In the genomic region with DNA sequence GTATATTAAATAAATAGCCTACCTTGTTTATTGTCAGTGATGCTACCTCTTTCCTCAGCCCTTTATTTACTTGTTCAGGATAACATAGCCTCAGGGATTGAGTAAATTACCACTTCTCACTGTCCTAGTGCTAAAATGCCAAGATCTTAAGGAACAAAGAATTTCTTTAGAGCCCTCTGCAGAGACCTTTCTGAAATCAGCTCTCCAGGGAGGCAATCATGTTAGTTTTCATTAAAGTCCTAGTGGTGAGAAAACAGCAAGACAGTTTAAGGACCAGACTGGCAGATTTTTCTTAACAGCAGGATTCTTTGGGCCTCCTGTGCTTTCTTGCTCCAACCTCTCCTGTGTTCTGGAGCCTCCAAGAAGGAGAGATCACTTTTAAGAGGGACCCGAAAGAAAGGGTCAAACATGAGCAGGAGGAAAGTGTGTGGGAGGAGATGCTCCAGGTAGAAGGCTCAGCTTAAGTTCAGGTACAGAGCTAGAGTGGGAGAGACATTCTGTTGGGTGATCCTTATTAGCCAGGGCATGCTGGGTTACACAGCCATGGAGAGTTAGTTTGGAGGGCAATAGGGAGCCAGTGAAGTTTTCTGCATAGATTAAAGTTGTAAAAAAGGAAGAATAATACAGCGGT, we compare ENCODE assay signal across 12 cellular contexts. TPM values are rescaled to one million over a fixed set of nuclear protein-coding genes. Genes with fewer than 3 reads are reported as not detected.
DNase-seq lines count a peak whose midpoint lies in the region; ATAC-seq and TF ChIP-seq lines count a peak whose summit lies in the region.
"Had no signal": no experiment of that assay in that cellular context is flagged by ENCODE, and none has a peak within 500 bp of the region (broad histone marks: within the 10 kb centered on the region; RNA-seq: fewer than 3 reads in every experiment).

No MANE protein-coding gene starts in this region.

- intact Hi-C loops in psoas muscle (cut with DNase I) = loop anchor here in 1 of 2 donors (5.0 to 10.0 kb wide), 2 partner anchors 45 to 222 kb away; no protein-coding TSS in a partner anchor

- peak; percentile 28 for DNase-seq in NCI-H82 (lab: John Stamatoyannopoulos, UW)
- DNase-seq in NCI-H82 treated with DMSO at 0.1 percent for 48 hours (lab: John Stamatoyannopoulos, UW; ENCODE audit: unreplicated experiment) = no peak
- peak; percentile 2 for DNase-seq in NCI-H446 treated with DMSO at 0.1 percent for 48 hours (lab: John Stamatoyannopoulos, UW)
- no peak for DNase-seq in epithelial cell of esophagus (ENCODE audit: low read depth)
- DNase-seq in psoas muscle = no peak
- DNase-seq in NOMO-1 treated with dmso at 0.1 percent for 144 hours (lab: John Stamatoyannopoulos, UW; ENCODE audit: unreplicated experiment) = no peak
- DNase-seq: activated B cell treated with CpG ODN at 0.5 μM for 24 hours, immature natural killer cell, NCI-H510A treated with DMSO at 0.1 percent for 48 hours had no signal

- no peaks in the 10 kb centered on the region for H3K9me3 ChIP-seq in psoas muscle
- H3K9me3 ChIP-seq: testis had no signal

- peaks cover 26% of the 10 kb centered on the region for H3K4me1 ChIP-seq in psoas muscle

- H3K4me3 ChIP-seq in epithelial cell of esophagus (ENCODE audit: low read length) (no peak overlapping the region), psoas muscle (peak overlapping the region; percentile 16)

- no peak for ATAC-seq in psoas muscle
- no peak for ATAC-seq in GM18909 (IDR thresholded peaks at IDR 0.05; ENCODE audit: poor library complexity, unreplicated experiment)
- ATAC-seq in GM21367 (IDR thresholded peaks at IDR 0.05; ENCODE audit: unreplicated experiment) = no peak

- no peaks in the 10 kb centered on the region for H3K27me3 ChIP-seq in psoas muscle (ENCODE audit: insufficient read depth in 3 of 3, low read length in 2 of 3)
- H3K27me3 ChIP-seq: testis had no signal

- TF ChIP-seq CTCF in epithelial cell of esophagus (IDR thresholded peaks at IDR 0.05; ENCODE audit: insufficient read depth, low read depth, low read length, missing control alignments) (peak; percentile 30), psoas muscle (IDR thresholded peaks at IDR 0.05) (no peak)

- no peaks in the 10 kb centered on the region for H3K36me3 ChIP-seq in psoas muscle (ENCODE audit: insufficient read depth in 1 of 2, low read depth in 1 of 2)

- 83 to 86% (median 85%) methylated on average over 2 of the region's 2 CpGs for WGBS in psoas muscle, 3 donors

- peak overlapping the region; percentile 61 for H3K27ac ChIP-seq in psoas muscle

RNA-seq across cellular contexts. Expression of gene PLCE1, which starts 1.2 kb away (rescaled TPM):
- 10 to 100 TPM in 1 of 4 donors, 1 to 10 TPM in 3; 2.8 to 11.5 (median 5.8) TPM for total RNA-seq in psoas muscle
- polyA plus RNA-seq in psoas muscle = 1 to 10 TPM in 1 of 3 donors, under 1 TPM in 2; 0.43 to 1.1 (median 0.94) TPM
- total RNA-seq: activated B cell treated with CpG ODN at 0.5 μM for 24 hours had no signal

Comparison
In these comparisons a context has a peak if more than half of its experiments do, and no peak if none do; other contexts are left out.
1. DNase-seq: peak in NCI-H82 (single experiment) and NCI-H446 treated with DMSO at 0.1 percent for 48 hours (single experiment); none in NCI-H82 treated with DMSO at 0.1 percent for 48 hours (single experiment), epithelial cell of esophagus (single experiment), psoas muscle (0 of 2) and NOMO-1 treated with dmso at 0.1 percent for 144 hours (single experiment).